Comparison of ENCODE assay signal across 2 cellular contexts in the genomic region with DNA sequence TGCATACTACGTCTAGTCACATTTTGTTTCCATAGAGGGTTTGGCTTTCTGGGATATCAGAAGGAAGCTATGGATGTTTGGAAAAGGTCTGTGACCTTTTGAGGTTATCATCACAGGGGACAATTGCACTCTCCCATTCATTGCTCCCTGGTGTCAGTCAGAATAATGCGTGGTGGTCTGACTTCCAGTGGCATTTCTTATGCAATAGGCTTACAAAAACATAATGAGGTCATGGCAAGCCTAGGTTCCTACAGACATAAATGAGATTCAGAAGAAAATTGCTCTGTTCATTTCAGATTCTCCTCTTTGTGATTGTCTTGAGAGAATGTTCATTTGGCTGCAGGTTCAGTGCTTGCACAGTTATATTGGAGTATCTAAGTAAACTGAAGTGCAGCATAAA.
TF ChIP-seq lines count a peak whose summit lies in the region.

No MANE protein-coding gene starts in this region.

TF ChIP-seq in HCT116, 20 proteins besides CTCF, POLR2A, EP300 and RAD21 (continued from another document):
- no peak for TF ChIP-seq SIN3A (IDR thresholded peaks at IDR 0.05; ENCODE audit: low read depth)
TF ChIP-seq in HCT116: peak in this region for 0.

TF ChIP-seq in SK-N-SH, 30 proteins besides CTCF, POLR2A, EP300 and RAD21 (continued from another document):
- TF ChIP-seq, protein P1, sequence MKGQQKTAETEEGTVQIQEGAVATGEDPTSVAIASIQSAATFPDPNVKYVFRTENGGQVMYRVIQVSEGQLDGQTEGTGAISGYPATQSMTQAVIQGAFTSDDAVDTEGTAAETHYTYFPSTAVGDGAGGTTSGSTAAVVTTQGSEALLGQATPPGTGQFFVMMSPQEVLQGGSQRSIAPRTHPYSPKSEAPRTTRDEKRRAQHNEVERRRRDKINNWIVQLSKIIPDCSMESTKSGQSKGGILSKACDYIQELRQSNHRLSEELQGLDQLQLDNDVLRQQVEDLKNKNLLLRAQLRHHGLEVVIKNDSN (IDR thresholded peaks at IDR 0.05; ENCODE audit: borderline replicate concordance, low read depth): no peak
- TF ChIP-seq SIN3A (IDR thresholded peaks at IDR 0.05; ENCODE audit: borderline replicate concordance, low read depth, low read length) (no peak), JUND (IDR thresholded peaks at IDR 0.05) (no peak), TEAD4 (IDR thresholded peaks at IDR 0.05; ENCODE audit: borderline replicate concordance, insufficient read depth) (no peak)
- TF ChIP-seq, protein P2, sequence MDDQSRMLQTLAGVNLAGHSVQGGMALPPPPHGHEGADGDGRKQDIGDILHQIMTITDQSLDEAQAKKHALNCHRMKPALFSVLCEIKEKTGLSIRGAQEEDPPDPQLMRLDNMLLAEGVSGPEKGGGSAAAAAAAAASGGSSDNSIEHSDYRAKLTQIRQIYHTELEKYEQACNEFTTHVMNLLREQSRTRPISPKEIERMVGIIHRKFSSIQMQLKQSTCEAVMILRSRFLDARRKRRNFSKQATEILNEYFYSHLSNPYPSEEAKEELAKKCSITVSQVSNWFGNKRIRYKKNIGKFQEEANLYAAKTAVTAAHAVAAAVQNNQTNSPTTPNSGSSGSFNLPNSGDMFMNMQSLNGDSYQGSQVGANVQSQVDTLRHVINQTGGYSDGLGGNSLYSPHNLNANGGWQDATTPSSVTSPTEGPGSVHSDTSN (IDR thresholded peaks at IDR 0.05): no peak
